9 cellular contexts compared by ENCODE assay signal in the genomic region with DNA sequence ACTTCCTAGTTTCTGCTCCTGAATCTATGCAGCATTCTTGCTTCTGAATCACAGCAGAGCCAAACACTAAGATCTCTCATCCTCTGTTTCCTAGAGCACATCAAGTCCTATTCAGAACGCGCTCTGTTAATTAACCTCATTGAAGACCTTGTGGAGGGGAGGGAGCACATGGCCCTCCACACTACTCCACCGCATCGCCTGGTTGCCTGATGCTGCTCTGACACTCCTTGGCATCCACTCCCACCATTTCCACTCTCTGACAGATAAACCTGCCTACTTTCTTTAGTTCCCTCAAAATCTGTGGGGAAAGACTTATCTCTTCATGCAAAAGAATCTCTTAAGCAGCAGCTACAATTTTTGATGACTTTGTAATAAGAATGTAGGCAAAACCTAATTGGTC.
"Had no signal": no experiment of that assay in that cellular context is flagged by ENCODE, and none has a peak within 500 bp of the region (broad histone marks: within the 10 kb centered on the region; RNA-seq: fewer than 3 reads in every experiment).

No MANE protein-coding gene starts in this region.

- DNase-seq: GM23248, GOT3, H7, HFFc6 had no signal

- H3K4me3 ChIP-seq: GM23248, HAP-1 had no signal

- H3K27me3 Mint-ChIP-seq: IgD-negative memory B cell had no signal

- H3K27ac ChIP-seq: GM23248, HL-60 had no signal

- H3K36me3 ChIP-seq: HAP-1 had no signal

- H3K4me3 Mint-ChIP-seq: HFFc6, IgD-negative memory B cell had no signal

- ATAC-seq: HCT116, HepG2 had no signal

- H2AFZ ChIP-seq: GM23248 had no signal

- H3K27ac Mint-ChIP-seq: HFFc6, IgD-negative memory B cell had no signal

- H3K4me1 ChIP-seq: HAP-1 had no signal

- H3K9ac ChIP-seq: GM23248 had no signal

- H3K4me1 Mint-ChIP-seq: IgD-negative memory B cell had no signal

- H3K9me3 ChIP-seq: HAP-1 had no signal
